Comparison of ENCODE assay signal across 18 cellular contexts in genomic region chr2:229335877-229336346, GRCh38.
A peak's percentile ranks its signal among the peaks of the same experiment; 100 is the strongest.
DNase-seq lines count a peak whose midpoint lies in the region; ATAC-seq, FAIRE-seq and TF ChIP-seq lines count a peak whose summit lies in the region.
"Had no signal": no experiment of that assay in that cellular context is flagged by ENCODE, and none has a peak within 500 bp of the region (broad histone marks: within the 10 kb centered on the region; RNA-seq: fewer than 3 reads in every experiment).

No MANE protein-coding gene starts in this region.

- WGBS in sigmoid colon, 2 donors: 73 to 82% methylated on average over 7 of the region's 7 CpGs

- no peak for TF ChIP-seq POLR2A in sigmoid colon (IDR thresholded peaks at IDR 0.05)

- ATAC-seq in GM21528 (IDR thresholded peaks at IDR 0.05; ENCODE audit: low FRiP score, unreplicated experiment): no peak

- TF ChIP-seq EP300 in sigmoid colon (IDR thresholded peaks at IDR 0.05): no peak

- DNase-seq in NCI-H82 (lab: John Stamatoyannopoulos, UW): peak; percentile 33
- no peak for DNase-seq in NCI-H82 treated with DMSO at 0.1 percent for 48 hours (lab: John Stamatoyannopoulos, UW; ENCODE audit: unreplicated experiment)
- no peak for DNase-seq in fibroblast of lung (ENCODE audit: low read depth in 2 of 2)
- DNase-seq in sigmoid colon: no peak
- DNase-seq in frontal cortex (ENCODE audit: low spot score in 2 of 2): no peak
- no peak for DNase-seq in NCI-H1105 (lab: John Stamatoyannopoulos, UW)
- DNase-seq: central memory CD4-positive, alpha-beta T cell; kidney; NCI-H1417; NCI-H446; stimulated activated naive CD4-positive, alpha-beta T cell; trophoblast cell had no signal

- H3K9ac ChIP-seq in OCI-LY3 (ENCODE audit: low read length): no peak overlapping the region; the same call in 1 of the 2 replicates
- no peak overlapping the region for H3K9ac ChIP-seq in fibroblast of lung (ENCODE audit: insufficient read depth, low read length)

- H3K4me2 ChIP-seq in OCI-LY3 (ENCODE audit: low read length) (no peak overlapping the region), fibroblast of lung (ENCODE audit: extremely low read depth, insufficient read depth, low read length) (no peak overlapping the region)

- FAIRE-seq in frontal cortex (lab: Jason Lieb, UNC): no peak
- FAIRE-seq: A204.1, kidney had no signal

- no peak for TF ChIP-seq CTCF in OCI-LY3 (IDR thresholded peaks at IDR 0.05; ENCODE audit: low read depth, low read length)
- no peak for TF ChIP-seq CTCF in fibroblast of lung (conservative IDR thresholded peaks at IDR 0.05 in 1 of 2, IDR thresholded peaks at IDR 0.05 in 1 of 2; ENCODE audit: low read depth in 1 of 2, low read length in 2 of 2)
- no peak for TF ChIP-seq CTCF in sigmoid colon (IDR thresholded peaks at IDR 0.05)

- H3K79me2 ChIP-seq in OCI-LY3 (ENCODE audit: low read length) (no peaks in the 10 kb centered on the region), fibroblast of lung (ENCODE audit: control insufficient read depth, insufficient read depth, low read length) (no peaks in the 10 kb centered on the region)

- H3K27ac ChIP-seq in OCI-LY3 (ENCODE audit: low read length): 0 out of 2 replicates have a peak overlapping the region, but pooled peaks have one; percentile 15
- no peak overlapping the region for H3K27ac ChIP-seq in fibroblast of lung (ENCODE audit: insufficient read depth, low read length)
- peak overlapping the region in 3 of 4 donors; percentile 55 to 66 (median 61) for H3K27ac ChIP-seq in sigmoid colon
- H3K27ac ChIP-seq: C4-2B, esophagus muscularis mucosa, SJSA1 had no signal

- no peaks in the 10 kb centered on the region for H3K27me3 ChIP-seq in OCI-LY3 (ENCODE audit: low read depth, low read length)
- no peaks in the 10 kb centered on the region for H3K27me3 ChIP-seq in fibroblast of lung (ENCODE audit: control insufficient read depth, insufficient read depth, low read length)
- H3K27me3 ChIP-seq in sigmoid colon: no peaks in the 10 kb centered on the region
- H3K27me3 ChIP-seq: esophagus muscularis mucosa, SJSA1 had no signal

- H3K9me3 ChIP-seq in OCI-LY3 (ENCODE audit: insufficient read depth, low read length) (no peaks in the 10 kb centered on the region), fibroblast of lung (ENCODE audit: control insufficient read depth, insufficient read depth, low read depth, low read length) (no peaks in the 10 kb centered on the region), sigmoid colon (no peaks in the 10 kb centered on the region)
- H3K9me3 ChIP-seq: esophagus muscularis mucosa, SJSA1 had no signal

- H2AFZ ChIP-seq in OCI-LY3 (ENCODE audit: low read depth, low read length) (no peak overlapping the region), fibroblast of lung (ENCODE audit: low read length) (peak overlapping the region; percentile 47)

- no peak overlapping the region for H3K4me3 ChIP-seq in OCI-LY3 (ENCODE audit: low read length)
- no peak overlapping the region for H3K4me3 ChIP-seq in fibroblast of lung (replicated peaks in 1 of 4; ENCODE audit: control extremely low read depth in 1 of 4, insufficient read depth in 1 of 4, low read depth in 3 of 4, low read length in 4 of 4)
- no peak overlapping the region for H3K4me3 ChIP-seq in sigmoid colon
- H3K4me3 ChIP-seq: esophagus muscularis mucosa, SJSA1 had no signal

- intact Hi-C loops in sigmoid colon (cut with DNase I): no loop called here

- peaks cover 65% of the 10 kb centered on the region for H3K4me1 ChIP-seq in OCI-LY3 (ENCODE audit: low read length)
- H3K4me1 ChIP-seq in fibroblast of lung (ENCODE audit: control insufficient read depth, extremely low read depth, insufficient read depth, low read length): peaks cover 2% of the 10 kb centered on the region
- peaks cover 0 to 38% (median 20%) of the 10 kb centered on the region in 4 donors for H3K4me1 ChIP-seq in sigmoid colon
- H3K4me1 ChIP-seq: SJSA1 had no signal

- H3K36me3 ChIP-seq in OCI-LY3 (replicated peaks; ENCODE audit: low read depth, low read length) (no peaks in the 10 kb centered on the region), fibroblast of lung (ENCODE audit: control insufficient read depth, insufficient read depth, low read length) (no peaks in the 10 kb centered on the region), sigmoid colon (no peaks in the 10 kb centered on the region)
- H3K36me3 ChIP-seq: esophagus muscularis mucosa, SJSA1 had no signal

- no peaks in the 10 kb centered on the region for H4K20me1 ChIP-seq in OCI-LY3 (ENCODE audit: insufficient read depth, low read length)
- H4K20me1 ChIP-seq in fibroblast of lung (ENCODE audit: control insufficient read depth, extremely low read depth, insufficient read depth, low read length): no peaks in the 10 kb centered on the region
